10 cellular contexts compared by ENCODE assay signal in the genomic region with DNA sequence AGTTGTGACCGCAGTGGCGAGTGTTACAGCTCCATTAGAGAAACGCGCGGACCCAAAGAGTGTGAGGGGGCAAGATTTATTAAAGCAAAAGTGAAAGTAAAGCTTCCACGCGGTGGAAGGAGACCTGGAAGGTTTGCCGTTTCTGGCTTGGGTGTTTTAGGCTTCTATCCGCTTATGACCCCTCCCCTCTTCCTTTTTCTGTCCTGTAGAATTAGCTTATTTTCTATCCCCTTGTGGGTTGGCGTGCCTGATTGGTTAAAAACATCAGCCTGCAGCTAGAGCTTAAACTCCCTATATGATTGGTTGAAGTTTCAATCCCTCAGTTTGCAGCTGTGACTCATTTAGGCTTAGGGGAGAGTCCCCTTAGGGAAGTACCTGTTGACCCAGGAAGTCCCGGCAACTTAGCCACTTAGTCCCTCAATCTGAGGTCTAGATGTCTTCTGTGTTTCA.
DNase-seq lines count a peak whose midpoint lies in the region; ATAC-seq, FAIRE-seq and TF ChIP-seq lines count a peak whose summit lies in the region.
"Had no signal": no experiment of that assay in that cellular context is flagged by ENCODE, and none has a peak within 500 bp of the region (broad histone marks: within the 10 kb centered on the region; RNA-seq: fewer than 3 reads in every experiment).

No MANE protein-coding gene starts in this region.

- no peak overlapping the region for H3K27ac Mint-ChIP-seq in memory B cell
- H3K27ac Mint-ChIP-seq: brain had no signal

- no peak for TF ChIP-seq POLR2A in H54 (IDR thresholded peaks at IDR 0.05; ENCODE audit: low read depth, low read length)

- peaks cover 6% of the 10 kb centered on the region for H3K9me3 Mint-ChIP-seq in memory B cell

- peaks cover 3% of the 10 kb centered on the region for H3K36me3 Mint-ChIP-seq in memory B cell

- no peaks in the 10 kb centered on the region for H3K27me3 Mint-ChIP-seq in memory B cell
- H3K27me3 Mint-ChIP-seq: brain had no signal

- peaks cover 7% of the 10 kb centered on the region for H3K4me1 Mint-ChIP-seq in memory B cell
- H3K4me1 Mint-ChIP-seq: brain had no signal

- ATAC-seq in GM21619 (IDR thresholded peaks at IDR 0.05; ENCODE audit: unreplicated experiment) (peak; percentile 84), HG03521 (IDR thresholded peaks at IDR 0.05; ENCODE audit: unreplicated experiment) (peak; percentile 53), memory B cell (ENCODE audit: low read depth) (peak; percentile 55)

- no peak for FAIRE-seq in H54 (lab: Jason Lieb, UNC)
- FAIRE-seq: A204.1 had no signal

- DNase-seq in NCI-H748 (lab: John Stamatoyannopoulos, UW; ENCODE audit: unreplicated experiment) (peak; percentile 34), NCI-H748 treated with DMSO at 0.1 percent for 48 hours (lab: John Stamatoyannopoulos, UW) (no peak), memory B cell (ENCODE audit: low spot score in 2 of 2) (no peak), NCI-H1436 treated with DMSO at 0.1 percent for 48 hours (lab: John Stamatoyannopoulos, UW) (no peak), NCI-H1105 treated with DMSO at 0.1 percent for 48 hours (lab: John Stamatoyannopoulos, UW) (no peak), H54 (ENCODE audit: insufficient read length, low spot score) (no peak)

- H3K4me3 Mint-ChIP-seq in memory B cell: no peak overlapping the region
- H3K4me3 Mint-ChIP-seq: brain had no signal
